ENCODE assay signal across 11 cellular contexts in genomic region chr1:1157033-1157365, GRCh38. TPM values are rescaled to one million over a fixed set of nuclear protein-coding genes. Genes with fewer than 3 reads are reported as not detected.
DNase-seq lines count a peak whose midpoint lies in the region; ATAC-seq and TF ChIP-seq lines count a peak whose summit lies in the region.
"Had no signal": no experiment of that assay in that cellular context is flagged by ENCODE, and none has a peak within 500 bp of the region (broad histone marks: within the 10 kb centered on the region; RNA-seq: fewer than 3 reads in every experiment).

No MANE protein-coding gene starts in this region.

- no peaks in the 10 kb centered on the region for H3K36me3 Mint-ChIP-seq in activated naive CD8-positive, alpha-beta T cell
- H3K36me3 Mint-ChIP-seq in activated naive CD8-positive, alpha-beta T cell treated with anti-CD3 and anti-CD28 coated beads for 36 hours: peaks cover 7% of the 10 kb centered on the region
- H3K36me3 Mint-ChIP-seq in immature natural killer cell: no peaks in the 10 kb centered on the region

- H3K4me2 ChIP-seq in SK-N-SH: no peak overlapping the region

- TF ChIP-seq EP300 in SK-N-SH (IDR thresholded peaks at IDR 0.05; ENCODE audit: borderline replicate concordance in 1 of 2, low read depth in 1 of 2, low read length in 1 of 2): no peak

- no peak overlapping the region for H3K9ac ChIP-seq in SK-N-SH

- H3K9me3 Mint-ChIP-seq in activated naive CD8-positive, alpha-beta T cell (ENCODE audit: low read depth): peaks cover 6% of the 10 kb centered on the region
- peaks cover 20% of the 10 kb centered on the region for H3K9me3 Mint-ChIP-seq in activated naive CD8-positive, alpha-beta T cell treated with anti-CD3 and anti-CD28 coated beads for 36 hours
- H3K9me3 Mint-ChIP-seq in immature natural killer cell: peaks cover 0 to 6% (median 0%) of the 10 kb centered on the region in 6 donors

- 58% methylated on average over 2 of the region's 9 CpGs for WGBS in SK-N-SH (ENCODE audit: low lambda C conversion rate)

- H3K27me3 ChIP-seq in SK-N-SH (ENCODE audit: insufficient read depth) (no peaks in the 10 kb centered on the region), brain microvascular endothelial cell (replicated peaks) (no peaks in the 10 kb centered on the region)
- H3K27me3 ChIP-seq: adrenal gland had no signal

- H3K9me3 ChIP-seq in SK-N-SH: no peaks in the 10 kb centered on the region
- H3K9me3 ChIP-seq: adrenal gland had no signal

- H3K4me3 Mint-ChIP-seq in activated naive CD8-positive, alpha-beta T cell: peak overlapping the region; percentile 62
- no peak overlapping the region for H3K4me3 Mint-ChIP-seq in activated naive CD8-positive, alpha-beta T cell treated with anti-CD3 and anti-CD28 coated beads for 36 hours
- H3K4me3 Mint-ChIP-seq in immature natural killer cell: peak overlapping the region; percentile 57 to 71 (median 66)

- no peaks in the 10 kb centered on the region for H4K20me1 ChIP-seq in SK-N-SH (ENCODE audit: insufficient read depth)

- TF ChIP-seq CTCF in SK-N-SH (IDR thresholded peaks at IDR 0.05) (no peak), brain microvascular endothelial cell (IDR thresholded peaks at IDR 0.05; ENCODE audit: low read depth, low read length, missing control alignments) (no peak)

- POLR2A ChIA-PET in SK-N-SH (lab: Yijun Ruan, JAX): interaction anchor here (0.9 kb wide), 1 partner anchor 116 kb away, joined by 4 read pairs; the partner anchor contains the start of gene UBE2J2

- peaks cover 0 to 9% of the 10 kb centered on the region in 2 experiments; a peak in 1 of 4 replicates for H3K4me1 ChIP-seq in SK-N-SH (ENCODE audit: control insufficient read depth in 1 of 2, insufficient read depth in 2 of 2, low read depth in 1 of 2, low read length in 1 of 2)

- H3K4me3 ChIP-seq in SK-N-SH (ENCODE audit: low read depth in 2 of 2, low read length in 1 of 2) (no peak overlapping the region; a peak in 1 of 4 replicates), brain microvascular endothelial cell (ENCODE audit: low read depth, low read length) (no peak overlapping the region)

- TF ChIP-seq RAD21 in SK-N-SH (IDR thresholded peaks at IDR 0.05; ENCODE audit: low read length): no peak

- in situ Hi-C loops in brain microvascular endothelial cell (cut with HindIII; ENCODE audit: low pct_ligation_motif_present, low sequenced_read_pairs): no loop called here

- no peak for ATAC-seq in HG03442 (IDR thresholded peaks at IDR 0.05; ENCODE audit: unreplicated experiment)
- ATAC-seq in HG03139 (IDR thresholded peaks at IDR 0.05; ENCODE audit: unreplicated experiment): no peak

- no peak for DNase-seq in activated naive CD8-positive, alpha-beta T cell treated with anti-CD3 and anti-CD28 coated beads for 36 hours
- DNase-seq in SK-N-SH (peak; percentile 70), immature natural killer cell (no peak), substantia nigra (lab: John Stamatoyannopoulos, UW) (peak in 5 of 49 donors; percentile 11 to 49 (median 20)), brain microvascular endothelial cell (no peak)

- CTCF ChIA-PET in SK-N-SH (lab: Yijun Ruan, JAX): interaction anchor here (1.1 to 1.5 kb wide), 2 partner anchors 21 to 35 kb away, joined by 3 to 4 read pairs; no protein-coding TSS in a partner anchor

- H3K27ac Mint-ChIP-seq in activated naive CD8-positive, alpha-beta T cell: peak overlapping the region; percentile 28
- H3K27ac Mint-ChIP-seq in activated naive CD8-positive, alpha-beta T cell treated with anti-CD3 and anti-CD28 coated beads for 36 hours: no peak overlapping the region
- H3K27ac Mint-ChIP-seq in immature natural killer cell: peak overlapping the region in 5 of 6 donors; percentile 34 to 76 (median 66)

- no peaks in the 10 kb centered on the region for H3K79me2 ChIP-seq in SK-N-SH (ENCODE audit: insufficient read depth)

- no peaks in the 10 kb centered on the region for H3K27me3 Mint-ChIP-seq in activated naive CD8-positive, alpha-beta T cell
- no peaks in the 10 kb centered on the region for H3K27me3 Mint-ChIP-seq in activated naive CD8-positive, alpha-beta T cell treated with anti-CD3 and anti-CD28 coated beads for 36 hours
- H3K27me3 Mint-ChIP-seq in immature natural killer cell (ENCODE audit: low read depth in 3 of 3): peaks cover 3 to 4% (median 3%) of the 10 kb centered on the region in 3 donors

- peaks cover 15% of the 10 kb centered on the region for H3F3A ChIP-seq in SK-N-SH (replicated peaks; ENCODE audit: insufficient read depth)

- H3K4me1 Mint-ChIP-seq in activated naive CD8-positive, alpha-beta T cell (ENCODE audit: low read depth): no peaks in the 10 kb centered on the region
- peaks cover 1% of the 10 kb centered on the region for H3K4me1 Mint-ChIP-seq in activated naive CD8-positive, alpha-beta T cell treated with anti-CD3 and anti-CD28 coated beads for 36 hours
- H3K4me1 Mint-ChIP-seq in immature natural killer cell: peaks cover 10 to 14% of the 10 kb centered on the region in 2 donors

- no peak overlapping the region for H2AFZ ChIP-seq in SK-N-SH (ENCODE audit: low read depth)

- H3K27ac ChIP-seq in SK-N-SH (ENCODE audit: low read depth in 2 of 2, low read length in 1 of 2) (no peak overlapping the region), substantia nigra (ENCODE audit: low read depth, low read length, poor library complexity, severe bottlenecking) (peak overlapping the region; percentile 79), brain microvascular endothelial cell (no peak overlapping the region)

- H3K36me3 ChIP-seq in SK-N-SH (replicated peaks in 1 of 2; ENCODE audit: control insufficient read depth in 1 of 2, insufficient read depth in 2 of 2, low read length in 1 of 2): no peaks in the 10 kb centered on the region
- H3K36me3 ChIP-seq in brain microvascular endothelial cell (replicated peaks): no peaks in the 10 kb centered on the region
- H3K36me3 ChIP-seq: adrenal gland had no signal

- H3K9me2 ChIP-seq in SK-N-SH: no peaks in the 10 kb centered on the region

TF ChIP-seq in SK-N-SH, 30 proteins besides CTCF, POLR2A, EP300 and RAD21:
- no peak for TF ChIP-seq USF1 (IDR thresholded peaks at IDR 0.05; ENCODE audit: borderline replicate concordance, low read depth)
- no peak for TF ChIP-seq TEAD4 (IDR thresholded peaks at IDR 0.05; ENCODE audit: borderline replicate concordance, insufficient read depth)

RNA-seq across cellular contexts. Expression of gene TTLL10, which starts 16.7 kb away (rescaled TPM):
- total RNA-seq in activated naive CD8-positive, alpha-beta T cell treated with anti-CD3 and anti-CD28 coated beads for 36 hours: not detected
- not detected in 2 replicates for polyA plus RNA-seq in SK-N-SH (2012; rRNA removed)
- polyA plus RNA-seq in SK-N-SH (2012; cell fraction: cytosol; rRNA removed): not detected in 2 replicates
- polyA plus RNA-seq in SK-N-SH (2012; cell fraction: nucleus; rRNA removed): not detected in 2 replicates
- polyA plus RNA-seq in immature natural killer cell: under 1 TPM; 0.68 to 0.83 (median 0.69) TPM
- total RNA-seq: adrenal gland, Daoy, dermis blood vessel endothelial cell had no signal

RNA-seq across cellular contexts. Expression of gene C1orf159, which starts 41.1 kb away (rescaled TPM):
- total RNA-seq in activated naive CD8-positive, alpha-beta T cell treated with anti-CD3 and anti-CD28 coated beads for 36 hours: 10 to 100 TPM; 18.9 to 19.0 TPM
- 10.1 and 10.2 TPM in 2 replicates for polyA plus RNA-seq in SK-N-SH (2012; rRNA removed)
- 3.0 and 4.9 TPM in 2 replicates for polyA plus RNA-seq in SK-N-SH (2012; cell fraction: cytosol; rRNA removed)
- 57.7 and 66.0 TPM in 2 replicates for polyA plus RNA-seq in SK-N-SH (2012; cell fraction: nucleus; rRNA removed)
- polyA plus RNA-seq in immature natural killer cell: 1 to 10 TPM in 2 of 3 donors, under 1 TPM in 1; 0.99 to 7.5 (median 4.1) TPM

RNA-seq across cellular contexts. Expression of gene TNFRSF18, which starts 49.4 kb away (rescaled TPM):
- total RNA-seq in activated naive CD8-positive, alpha-beta T cell treated with anti-CD3 and anti-CD28 coated beads for 36 hours: 10 to 100 TPM; 52.5 to 53.3 TPM
- 0.05 TPM in 1 of 2 replicates, not detected in the other for polyA plus RNA-seq in SK-N-SH (2012; rRNA removed)
- 0.03 and 0.06 TPM in 2 replicates for polyA plus RNA-seq in SK-N-SH (2012; cell fraction: cytosol; rRNA removed)
- polyA plus RNA-seq in SK-N-SH (2012; cell fraction: nucleus; rRNA removed): 0.41 TPM in 1 of 2 replicates, not detected in the other
- polyA plus RNA-seq in immature natural killer cell: 100 to 1,000 TPM in 2 of 3 donors, 10 to 100 TPM in 1; 56.4 to 136 (median 105) TPM

RNA-seq across cellular contexts. Expression of gene TNFRSF4, which starts 57.0 kb away (rescaled TPM):
- total RNA-seq in activated naive CD8-positive, alpha-beta T cell treated with anti-CD3 and anti-CD28 coated beads for 36 hours: 100 to 1,000 TPM; 110 to 111 TPM
- polyA plus RNA-seq in SK-N-SH (2012; rRNA removed) (not detected in 2 replicates), immature natural killer cell (10 to 100 TPM in 2 of 3 donors, 1 to 10 TPM in 1; 7.6 to 16.3 (median 12.1) TPM)
- not detected in 2 replicates for polyA plus RNA-seq in SK-N-SH (2012; cell fraction: cytosol; rRNA removed)
- polyA plus RNA-seq in SK-N-SH (2012; cell fraction: nucleus; rRNA removed): 0.08 and 0.13 TPM in 2 replicates
- total RNA-seq: Daoy had no signal

Comparison
In these comparisons a context has a peak if more than half of its experiments do, and no peak if none do; other contexts are left out.
1. RNA of gene TNFRSF18, which starts 49.4 kb away (polyA plus RNA-seq): 56.4 to 136 TPM in immature natural killer cell; 0.03 to 0.41 TPM in SK-N-SH; every median in the first group is over 10 times any median in the second.